21 cellular contexts compared by ENCODE assay signal in the genomic region with DNA sequence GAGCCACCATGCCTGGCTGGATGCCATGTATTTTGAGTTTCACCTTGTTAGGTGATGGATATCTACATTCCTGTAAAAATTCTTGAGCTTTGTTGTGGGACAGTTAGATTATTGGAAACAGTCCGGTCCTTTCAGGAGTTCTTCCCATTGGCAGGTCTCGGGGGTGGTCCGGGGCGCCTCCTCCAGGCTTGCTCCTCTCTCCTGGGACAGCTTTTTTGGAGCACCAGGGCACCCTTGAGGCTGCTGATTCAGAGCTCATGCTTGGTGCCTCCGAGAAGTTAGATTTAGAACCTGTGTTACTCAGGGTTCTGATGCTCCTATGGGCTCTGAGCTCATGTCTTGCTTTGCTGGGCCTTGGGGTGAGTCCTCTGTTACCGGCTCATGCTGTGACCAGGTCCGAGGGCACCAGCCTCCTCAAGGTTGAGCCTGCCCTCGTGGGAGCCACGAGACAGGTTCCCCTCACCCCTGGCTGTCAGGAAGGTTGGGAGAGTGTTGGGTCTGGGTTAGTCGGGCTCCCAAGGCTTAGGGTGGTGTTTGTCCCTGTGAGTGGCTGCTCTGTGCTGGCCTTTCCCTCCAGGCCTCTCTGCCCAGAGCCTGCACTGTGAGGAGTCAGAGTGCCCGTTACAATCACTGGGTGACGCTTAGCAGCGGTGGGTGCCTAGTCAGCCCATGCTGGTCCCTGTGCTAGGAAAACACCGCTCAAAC. TPM values are rescaled to one million over a fixed set of nuclear protein-coding genes. Genes with fewer than 3 reads are reported as not detected.
"Had no signal": no experiment of that assay in that cellular context is flagged by ENCODE, and none has a peak within 500 bp of the region (broad histone marks: within the 10 kb centered on the region; RNA-seq: fewer than 3 reads in every experiment).

No MANE protein-coding gene starts in this region.

- H3K4me1 ChIP-seq: neural progenitor cell had no signal

- H3K4me2 ChIP-seq: neural progenitor cell had no signal

- H3K4me3 ChIP-seq: neural progenitor cell, tibial artery, upper lobe of left lung, uterus had no signal

- H3K27ac ChIP-seq: neural progenitor cell, tibial artery, upper lobe of left lung, uterus had no signal

- H3K4me1 Mint-ChIP-seq: neural progenitor cell had no signal

- H3K9ac ChIP-seq: neural progenitor cell had no signal

- H3K27ac Mint-ChIP-seq: naive thymus-derived CD8-positive, alpha-beta T cell; neural progenitor cell had no signal

- H3K27me3 ChIP-seq: uterus had no signal

- H3K4me3 Mint-ChIP-seq: naive thymus-derived CD8-positive, alpha-beta T cell; neural progenitor cell had no signal

- DNase-seq: cerebellar nuclear complex; dermis blood vessel endothelial cell; erythroblast; foreskin melanocyte; hippocampal formation; left colon; left ventricle myocardium superior; naive thymus-derived CD8-positive, alpha-beta T cell; occipital lobe; small intestine; stimulated activated CD4-positive, alpha-beta T cell treated with anti-CD3 and anti-CD28 coated beads, Interleukin-12 subunit alpha, Interleukin-12 subunit beta, amount 100 ng/mL, for 4 hours; stimulated activated naive CD4-positive, alpha-beta T cell treated with Interleukin-2 at 50 U/mL for 16 hours; tibial artery; uterus had no signal

- H2AFZ ChIP-seq: neural progenitor cell had no signal

- FAIRE-seq: colon, endothelial cell of umbilical vein, small intestine had no signal

- H3K36me3 ChIP-seq: uterus had no signal

- H3K9me3 ChIP-seq: tibial artery, upper lobe of left lung, uterus had no signal

- ATAC-seq: left colon; left ventricle myocardium superior; naive thymus-derived CD8-positive, alpha-beta T cell; right cardiac atrium had no signal

RNA-seq across cellular contexts. Expression of a gene that starts 6.0 kb away (rescaled TPM):
- total RNA-seq: left colon; left ventricle myocardium superior; mesenteric fat pad; naive thymus-derived CD8-positive, alpha-beta T cell; right cardiac atrium had no signal
- polyA plus RNA-seq: endothelial cell of umbilical vein had no signal

RNA-seq across cellular contexts. Expression of a gene that starts 35.3 kb away (rescaled TPM):
- total RNA-seq: kidney epithelial cell had no signal
